In the genomic region with DNA sequence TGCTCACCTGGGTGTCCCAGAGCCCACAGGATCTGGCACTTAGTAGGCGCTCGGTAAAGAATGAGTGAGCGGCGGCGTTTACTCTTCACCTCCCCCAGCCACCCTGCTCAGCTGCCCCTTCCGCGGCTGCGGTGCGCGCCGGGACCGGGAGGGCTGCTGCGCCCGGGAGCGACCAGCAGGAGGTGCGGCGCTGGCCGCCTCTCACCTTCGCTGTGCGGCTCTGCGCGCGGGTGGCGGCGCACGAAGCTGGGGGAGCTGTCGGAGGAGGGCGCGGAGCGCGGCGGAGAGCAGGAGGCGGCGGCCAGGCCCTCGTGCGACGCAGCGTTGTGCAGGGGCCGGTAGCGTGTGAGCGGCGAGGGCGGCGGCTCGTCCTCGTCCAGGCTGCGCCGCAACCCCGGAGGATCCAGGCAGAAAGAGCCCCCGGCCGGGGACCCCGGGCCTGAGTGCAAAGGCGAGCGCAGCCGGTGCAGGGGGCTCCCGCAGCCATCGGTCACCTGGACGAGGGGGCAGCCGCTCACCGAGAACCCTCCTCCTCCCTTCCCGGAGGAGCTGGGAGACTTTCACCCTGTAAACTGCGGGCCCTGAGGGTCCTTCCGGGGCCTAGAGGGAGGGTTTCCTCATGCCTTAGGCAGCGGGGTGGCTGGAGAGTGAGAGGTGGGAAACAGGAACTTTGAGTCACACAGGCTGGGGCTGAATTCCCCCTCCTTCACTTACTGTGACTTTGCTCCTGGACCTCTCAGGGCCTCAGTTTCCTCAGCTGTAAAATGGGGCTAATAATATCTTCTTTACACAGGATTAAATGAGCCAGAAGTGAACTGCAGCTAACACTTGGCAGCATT, we compare ENCODE assay signal across 1 cellular context.
TF ChIP-seq lines count a peak whose summit lies in the region.

No MANE protein-coding gene starts in this region.

TF ChIP-seq in HCT116, 20 proteins besides CTCF, POLR2A, EP300 and RAD21:
- TF ChIP-seq, protein P1, sequence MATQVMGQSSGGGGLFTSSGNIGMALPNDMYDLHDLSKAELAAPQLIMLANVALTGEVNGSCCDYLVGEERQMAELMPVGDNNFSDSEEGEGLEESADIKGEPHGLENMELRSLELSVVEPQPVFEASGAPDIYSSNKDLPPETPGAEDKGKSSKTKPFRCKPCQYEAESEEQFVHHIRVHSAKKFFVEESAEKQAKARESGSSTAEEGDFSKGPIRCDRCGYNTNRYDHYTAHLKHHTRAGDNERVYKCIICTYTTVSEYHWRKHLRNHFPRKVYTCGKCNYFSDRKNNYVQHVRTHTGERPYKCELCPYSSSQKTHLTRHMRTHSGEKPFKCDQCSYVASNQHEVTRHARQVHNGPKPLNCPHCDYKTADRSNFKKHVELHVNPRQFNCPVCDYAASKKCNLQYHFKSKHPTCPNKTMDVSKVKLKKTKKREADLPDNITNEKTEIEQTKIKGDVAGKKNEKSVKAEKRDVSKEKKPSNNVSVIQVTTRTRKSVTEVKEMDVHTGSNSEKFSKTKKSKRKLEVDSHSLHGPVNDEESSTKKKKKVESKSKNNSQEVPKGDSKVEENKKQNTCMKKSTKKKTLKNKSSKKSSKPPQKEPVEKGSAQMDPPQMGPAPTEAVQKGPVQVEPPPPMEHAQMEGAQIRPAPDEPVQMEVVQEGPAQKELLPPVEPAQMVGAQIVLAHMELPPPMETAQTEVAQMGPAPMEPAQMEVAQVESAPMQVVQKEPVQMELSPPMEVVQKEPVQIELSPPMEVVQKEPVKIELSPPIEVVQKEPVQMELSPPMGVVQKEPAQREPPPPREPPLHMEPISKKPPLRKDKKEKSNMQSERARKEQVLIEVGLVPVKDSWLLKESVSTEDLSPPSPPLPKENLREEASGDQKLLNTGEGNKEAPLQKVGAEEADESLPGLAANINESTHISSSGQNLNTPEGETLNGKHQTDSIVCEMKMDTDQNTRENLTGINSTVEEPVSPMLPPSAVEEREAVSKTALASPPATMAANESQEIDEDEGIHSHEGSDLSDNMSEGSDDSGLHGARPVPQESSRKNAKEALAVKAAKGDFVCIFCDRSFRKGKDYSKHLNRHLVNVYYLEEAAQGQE (IDR thresholded peaks at IDR 0.05; ENCODE audit: low read depth) = no peak
- TF ChIP-seq SP1 (IDR thresholded peaks at IDR 0.05; ENCODE audit: low read depth) (no peak), JUND (IDR thresholded peaks at IDR 0.05) (no peak), FOSL1 (IDR thresholded peaks at IDR 0.05; ENCODE audit: low read depth) (no peak), TCF7L2 (IDR thresholded peaks at IDR 0.05; ENCODE audit: borderline replicate concordance, extremely low read depth, insufficient read depth, insufficient read length) (peak; percentile 48), EGR1 (IDR thresholded peaks at IDR 0.05; ENCODE audit: low read depth) (no peak), POLR2AphosphoS5 (IDR thresholded peaks at IDR 0.05; ENCODE audit: low read depth, low read length) (peak; percentile 35; the same call in 1 of the 2 replicates), SRF (IDR thresholded peaks at IDR 0.05; ENCODE audit: low read depth) (no peak), CEBPB (IDR thresholded peaks at IDR 0.05; ENCODE audit: low read depth) (no peak), CBX3 (IDR thresholded peaks at IDR 0.05; ENCODE audit: low read depth) (peak; percentile 80), ZFX (IDR thresholded peaks at IDR 0.05) (peak; percentile 35; the same call in 1 of the 2 replicates)
- TF ChIP-seq, protein P2, sequence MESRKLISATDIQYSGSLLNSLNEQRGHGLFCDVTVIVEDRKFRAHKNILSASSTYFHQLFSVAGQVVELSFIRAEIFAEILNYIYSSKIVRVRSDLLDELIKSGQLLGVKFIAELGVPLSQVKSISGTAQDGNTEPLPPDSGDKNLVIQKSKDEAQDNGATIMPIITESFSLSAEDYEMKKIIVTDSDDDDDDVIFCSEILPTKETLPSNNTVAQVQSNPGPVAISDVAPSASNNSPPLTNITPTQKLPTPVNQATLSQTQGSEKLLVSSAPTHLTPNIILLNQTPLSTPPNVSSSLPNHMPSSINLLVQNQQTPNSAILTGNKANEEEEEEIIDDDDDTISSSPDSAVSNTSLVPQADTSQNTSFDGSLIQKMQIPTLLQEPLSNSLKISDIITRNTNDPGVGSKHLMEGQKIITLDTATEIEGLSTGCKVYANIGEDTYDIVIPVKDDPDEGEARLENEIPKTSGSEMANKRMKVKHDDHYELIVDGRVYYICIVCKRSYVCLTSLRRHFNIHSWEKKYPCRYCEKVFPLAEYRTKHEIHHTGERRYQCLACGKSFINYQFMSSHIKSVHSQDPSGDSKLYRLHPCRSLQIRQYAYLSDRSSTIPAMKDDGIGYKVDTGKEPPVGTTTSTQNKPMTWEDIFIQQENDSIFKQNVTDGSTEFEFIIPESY (IDR thresholded peaks at IDR 0.05; ENCODE audit: extremely low read depth, insufficient replicate concordance, low read length) = no peak
- TF ChIP-seq, protein P3, sequence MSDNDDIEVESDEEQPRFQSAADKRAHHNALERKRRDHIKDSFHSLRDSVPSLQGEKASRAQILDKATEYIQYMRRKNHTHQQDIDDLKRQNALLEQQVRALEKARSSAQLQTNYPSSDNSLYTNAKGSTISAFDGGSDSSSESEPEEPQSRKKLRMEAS (IDR thresholded peaks at IDR 0.05) = no peak; the same call in none of the 2 replicates
